ENCODE assay signal across 14 cellular contexts in genomic region chr3:20194793-20195460, GRCh38.
"Had no signal": no experiment of that assay in that cellular context is flagged by ENCODE, and none has a peak within 500 bp of the region (broad histone marks: within the 10 kb centered on the region; RNA-seq: fewer than 3 reads in every experiment).

No MANE protein-coding gene starts in this region.

- H3K36me3 Mint-ChIP-seq: WTC11 had no signal

- H3K9me3 Mint-ChIP-seq: activated CD4-positive, alpha-beta T cell treated with anti-CD3 and anti-CD28 coated beads, Interleukin-2, amount 10 ng/mL, durations not matched to agents 24 days and 14 days; activated T-helper 17 cell treated with anti-CD3 and anti-CD28 coated beads, Interleukin-2, amount 50 U/mL, for 72 hours; WTC11 had no signal

- H3K27me3 Mint-ChIP-seq: activated CD4-positive, alpha-beta T cell treated with anti-CD3 and anti-CD28 coated beads, Interleukin-2, amount 10 ng/mL, durations not matched to agents 24 days and 14 days; activated T-helper 17 cell treated with anti-CD3 and anti-CD28 coated beads, Interleukin-2, amount 50 U/mL, for 72 hours had no signal

- H3K4me3 Mint-ChIP-seq: activated CD4-positive, alpha-beta T cell treated with anti-CD3 and anti-CD28 coated beads, Interleukin-2, amount 10 ng/mL, durations not matched to agents 24 days and 14 days; activated T-helper 17 cell treated with anti-CD3 and anti-CD28 coated beads, Interleukin-2, amount 50 U/mL, for 72 hours; naive thymus-derived CD4-positive, alpha-beta T cell; WTC11 had no signal

- ATAC-seq: activated T-helper 17 cell treated with anti-CD3 and anti-CD28 coated beads, Interleukin-2, amount 50 U/mL, for 72 hours; mucosa of descending colon; naive thymus-derived CD4-positive, alpha-beta T cell; pancreas; sciatic nerve; WTC11 had no signal

- H3K27ac Mint-ChIP-seq: activated CD4-positive, alpha-beta T cell treated with anti-CD3 and anti-CD28 coated beads, Interleukin-2, amount 10 ng/mL, durations not matched to agents 24 days and 14 days; activated T-helper 17 cell treated with anti-CD3 and anti-CD28 coated beads, Interleukin-2, amount 50 U/mL, for 72 hours; naive thymus-derived CD4-positive, alpha-beta T cell; WTC11 had no signal

- H3K27ac ChIP-seq: left ventricle myocardium inferior, pancreas, stomach, testis had no signal

- H3K27me3 ChIP-seq: pancreas, stomach, testis had no signal

- DNase-seq: activated CD4-positive, alpha-beta T cell treated with anti-CD3 and anti-CD28 coated beads, Interleukin-2, amount 10 ng/mL, durations not matched to agents 24 days and 14 days; activated CD8-positive, alpha-beta memory T cell treated with anti-CD3 and anti-CD28 coated beads for 24 hours; activated naive CD4-positive, alpha-beta T cell treated with Interleukin-2 at 50 U/mL for 16 hours; hippocampal formation; kidney; left ventricle myocardium inferior; mucosa of descending colon; naive thymus-derived CD4-positive, alpha-beta T cell; pancreas; stomach; testis had no signal

- H3K4me1 ChIP-seq: left ventricle myocardium inferior, pancreas, stomach, testis had no signal

- H3K4me1 Mint-ChIP-seq: activated T-helper 17 cell treated with anti-CD3 and anti-CD28 coated beads, Interleukin-2, amount 50 U/mL, for 72 hours; WTC11 had no signal
